Comparison of ENCODE assay signal across 25 cellular contexts in genomic region chr1:157956754-157957153, GRCh38.
"Had no signal": no experiment of that assay in that cellular context is flagged by ENCODE, and none has a peak within 500 bp of the region (broad histone marks: within the 10 kb centered on the region; RNA-seq: fewer than 3 reads in every experiment).

No MANE protein-coding gene starts in this region.

- H3K4me3 Mint-ChIP-seq: activated CD4-positive, alpha-beta T cell treated with anti-CD3 and anti-CD28 coated beads for 36 hours; activated CD8-positive, alpha-beta T cell treated with anti-CD3 and anti-CD28 coated beads for 36 hours; activated naive CD4-positive, alpha-beta T cell treated with anti-CD3 and anti-CD28 coated beads, Interleukin-2, amount 10 ng/mL, durations not matched to agents 7 days and 5 days; activated naive CD8-positive, alpha-beta T cell treated with anti-CD3 and anti-CD28 coated beads for 36 hours; activated T-cell treated with anti-CD3 and anti-CD28 coated beads, Interleukin-2, amount 50 U/mL, for 72 hours; T-helper 1 cell treated with Interleukin-12 subunit alpha and Interleukin-12 subunit beta and Interleukin-4 antibody, amounts not matched to agents 30 μg/mL and 1 μg/mL, for 36 hours; WTC11 had no signal

- DNase-seq: activated CD4-positive, alpha-beta T cell treated with anti-CD3 and anti-CD28 coated beads for 36 hours; activated CD8-positive, alpha-beta memory T cell treated with anti-CD3 and anti-CD28 coated beads, Interleukin-2, amount 50 U/mL, for 4 hours; activated CD8-positive, alpha-beta T cell treated with anti-CD3 and anti-CD28 coated beads for 36 hours; activated gamma-delta T cell treated with Interleukin-2 at 50 U/mL for 16 hours; activated naive CD4-positive, alpha-beta T cell treated with anti-CD3 and anti-CD28 coated beads, Interleukin-2, amount 10 ng/mL, durations not matched to agents 7 days and 5 days; activated naive CD8-positive, alpha-beta T cell treated with anti-CD3 and anti-CD28 coated beads for 36 hours; activated T-cell treated with anti-CD3 and anti-CD28 coated beads, Interleukin-2, amount 50 U/mL, for 72 hours; brain microvascular endothelial cell; KG1; NCI-H1105; NCI-H1436; NCI-H1694 treated with DMSO at 0.1 percent for 48 hours; NCI-H2029 treated with DMSO at 0.1 percent for 48 hours; NCI-H345; NCI-H510A; NCI-H526 treated with DMSO at 0.1 percent for 48 hours; OCI-M1; RPMI8226 had no signal

- ATAC-seq: activated CD4-positive, alpha-beta T cell treated with anti-CD3 and anti-CD28 coated beads for 36 hours; activated CD8-positive, alpha-beta T cell treated with anti-CD3 and anti-CD28 coated beads for 36 hours; activated T-cell treated with anti-CD3 and anti-CD28 coated beads, Interleukin-2, amount 50 U/mL, for 72 hours; Panc1; Right ventricle myocardium inferior; WTC11 had no signal

- H3K27ac Mint-ChIP-seq: activated CD4-positive, alpha-beta T cell treated with anti-CD3 and anti-CD28 coated beads for 36 hours; activated CD8-positive, alpha-beta T cell treated with anti-CD3 and anti-CD28 coated beads for 36 hours; activated naive CD4-positive, alpha-beta T cell treated with anti-CD3 and anti-CD28 coated beads, Interleukin-2, amount 10 ng/mL, durations not matched to agents 7 days and 5 days; activated naive CD8-positive, alpha-beta T cell treated with anti-CD3 and anti-CD28 coated beads for 36 hours; activated T-cell treated with anti-CD3 and anti-CD28 coated beads, Interleukin-2, amount 50 U/mL, for 72 hours; activated T-helper 2 cell treated with anti-CD3 and anti-CD28 coated beads, Interferon-gamma antibody, Interleukin-2, Interleukin-4, amounts not matched to agents 10 μg/mL and 5 μg/mL and 100 μg/mL, durations not matched to agents 14 hours and 24 hours and 36 hours; T-helper 1 cell treated with Interleukin-12 subunit alpha and Interleukin-12 subunit beta and Interleukin-4 antibody, amounts not matched to agents 30 μg/mL and 1 μg/mL, for 36 hours; WTC11 had no signal

- H3K9me3 Mint-ChIP-seq: activated CD8-positive, alpha-beta T cell treated with anti-CD3 and anti-CD28 coated beads for 36 hours; activated naive CD4-positive, alpha-beta T cell treated with anti-CD3 and anti-CD28 coated beads, Interleukin-2, amount 10 ng/mL, durations not matched to agents 7 days and 5 days; activated naive CD8-positive, alpha-beta T cell treated with anti-CD3 and anti-CD28 coated beads for 36 hours; activated T-cell treated with anti-CD3 and anti-CD28 coated beads, Interleukin-2, amount 50 U/mL, for 72 hours; activated T-helper 2 cell treated with anti-CD3 and anti-CD28 coated beads, Interferon-gamma antibody, Interleukin-2, Interleukin-4, amounts not matched to agents 10 μg/mL and 5 μg/mL and 100 μg/mL, durations not matched to agents 14 hours and 24 hours and 36 hours; T-helper 1 cell treated with Interleukin-12 subunit alpha and Interleukin-12 subunit beta and Interleukin-4 antibody, amounts not matched to agents 30 μg/mL and 1 μg/mL, for 36 hours; WTC11 had no signal

- H3K4me1 Mint-ChIP-seq: activated CD4-positive, alpha-beta T cell treated with anti-CD3 and anti-CD28 coated beads for 36 hours; activated naive CD4-positive, alpha-beta T cell treated with anti-CD3 and anti-CD28 coated beads, Interleukin-2, amount 10 ng/mL, durations not matched to agents 7 days and 5 days; activated naive CD8-positive, alpha-beta T cell treated with anti-CD3 and anti-CD28 coated beads for 36 hours; WTC11 had no signal

- H3K36me3 Mint-ChIP-seq: activated naive CD4-positive, alpha-beta T cell treated with anti-CD3 and anti-CD28 coated beads, Interleukin-2, amount 10 ng/mL, durations not matched to agents 7 days and 5 days; activated naive CD8-positive, alpha-beta T cell treated with anti-CD3 and anti-CD28 coated beads for 36 hours; WTC11 had no signal

- H3K4me3 ChIP-seq: cardiac muscle cell, SK-N-MC had no signal
